ENCODE assay signal across 9 cellular contexts in genomic region chr17:74429604-74430384, GRCh38. TPM values are rescaled to one million over a fixed set of nuclear protein-coding genes. Genes with fewer than 3 reads are reported as not detected.
DNase-seq lines count a peak whose midpoint lies in the region; ATAC-seq and TF ChIP-seq lines count a peak whose summit lies in the region.
"Had no signal": no experiment of that assay in that cellular context is flagged by ENCODE, and none has a peak within 500 bp of the region (broad histone marks: within the 10 kb centered on the region; RNA-seq: fewer than 3 reads in every experiment).

No MANE protein-coding gene starts in this region.

- H4K20me1 ChIP-seq in OCI-LY7 (ENCODE audit: insufficient read depth, low read length) = no peaks in the 10 kb centered on the region

- H3K9ac ChIP-seq in subcutaneous abdominal adipose tissue (ENCODE audit: low read length in 5 of 5) = peak overlapping the region in 2 of 5 donors; percentile 53 to 78

- no peak for TF ChIP-seq CTCF in OCI-LY7 (conservative IDR thresholded peaks at IDR 0.05; ENCODE audit: low read length)

- H3K36me3 Mint-ChIP-seq in T-helper 17 cell (ENCODE audit: low read depth) = peaks cover 4% of the 10 kb centered on the region

- CTCF ChIA-PET in OCI-LY7 (lab: Charles Lee; ENCODE audit: unreplicated experiment) = no interaction called here

- POLR2A ChIA-PET in OCI-LY7 (lab: Charles Lee) = no interaction called here

- peaks cover 0 to 53% (median 42%) of the 10 kb centered on the region in 5 donors for H3K4me1 ChIP-seq in subcutaneous abdominal adipose tissue (ENCODE audit: control insufficient read depth in 5 of 5, insufficient read depth in 5 of 5, low read length in 5 of 5)
- no peaks in the 10 kb centered on the region for H3K4me1 ChIP-seq in OCI-LY7 (ENCODE audit: insufficient read depth, low read length, poor library complexity, severe bottlenecking)

- H3K27me3 ChIP-seq in H7 (ENCODE audit: control insufficient read depth, insufficient read depth, low read length) (peaks cover 17% of the 10 kb centered on the region), subcutaneous abdominal adipose tissue (ENCODE audit: control insufficient read depth in 5 of 5, insufficient read depth in 4 of 5, low read length in 5 of 5) (peaks cover 0 to 15% (median 5%) of the 10 kb centered on the region in 5 donors)

- H3K27ac Mint-ChIP-seq in T-helper 17 cell = no peak overlapping the region

- BruUV-seq in OCI-LY7 (replicated peaks; lab: Mats Ljungman, UMichigan) = no TSS peak

- H3K79me2 ChIP-seq in OCI-LY7 (ENCODE audit: insufficient read depth, low read depth, low read length) = no peaks in the 10 kb centered on the region

- H3K27ac ChIP-seq in subcutaneous abdominal adipose tissue (ENCODE audit: low read depth, low read length) = peak overlapping the region; percentile 80
- H3K27ac ChIP-seq in OCI-LY7 (ENCODE audit: low read depth, low read length, poor library complexity, severe bottlenecking) = no peak overlapping the region

- no peak for ATAC-seq in T-helper 17 cell
- ATAC-seq in GM21390 (IDR thresholded peaks at IDR 0.05; ENCODE audit: unreplicated experiment) = no peak

- no peaks in the 10 kb centered on the region for H3K9me3 ChIP-seq in T-helper 17 cell (ENCODE audit: control insufficient read depth, low read length, poor library complexity, severe bottlenecking)
- H3K9me3 ChIP-seq in subcutaneous abdominal adipose tissue (ENCODE audit: control insufficient read depth in 5 of 5, low read length in 5 of 5) = no peaks in the 10 kb centered on the region
- H3K9me3 ChIP-seq in OCI-LY7 (ENCODE audit: low read length) = no peaks in the 10 kb centered on the region

- no peaks in the 10 kb centered on the region; the same call in 1 of the 2 replicates for H3K36me3 ChIP-seq in H7 (replicated peaks; ENCODE audit: control insufficient read depth, insufficient read depth, low read length)
- H3K36me3 ChIP-seq in subcutaneous abdominal adipose tissue (ENCODE audit: control insufficient read depth in 5 of 5, insufficient read depth in 5 of 5, low read length in 5 of 5) = no peaks in the 10 kb centered on the region
- no peaks in the 10 kb centered on the region for H3K36me3 ChIP-seq in OCI-LY7 (ENCODE audit: insufficient read depth, low read length)

- intact Hi-C loops in OCI-LY7 (cut with micrococcal nuclease; ENCODE audit: unreplicated experiment) = no loop called here

- H3K9me2 ChIP-seq in OCI-LY7 (ENCODE audit: insufficient read depth, low read length) = no peaks in the 10 kb centered on the region

- peak overlapping the region; percentile 49 for H3K4me3 Mint-ChIP-seq in T-helper 17 cell

- H3K4me3 ChIP-seq in H7 (ENCODE audit: insufficient read depth, low read depth, low read length) (peak overlapping the region; percentile 78), subcutaneous abdominal adipose tissue (ENCODE audit: low read depth in 1 of 5, low read length in 5 of 5) (peak overlapping the region; percentile 69 to 89 (median 75)), OCI-LY7 (ENCODE audit: low read depth, low read length, poor library complexity, severe bottlenecking) (no peak overlapping the region)

- peaks cover 3% of the 10 kb centered on the region for H3K4me1 Mint-ChIP-seq in T-helper 17 cell

- H2AFZ ChIP-seq in OCI-LY7 (ENCODE audit: low read length) = no peak overlapping the region

- H3K4me2 ChIP-seq in OCI-LY7 (ENCODE audit: low read length) = no peak overlapping the region

- peaks cover 45% of the 10 kb centered on the region for H3K27me3 Mint-ChIP-seq in T-helper 17 cell

- DNase-seq in H7 (peak; percentile 76), T-helper 17 cell (no peak), iPS-NIHi11 (ENCODE audit: low spot score) (peak; percentile 54), OCI-LY7 (ENCODE audit: low spot score) (no peak), cortex of kidney (lab: John Stamatoyannopoulos, UW) (no peak)
- no peak for DNase-seq in activated effector memory CD4-positive, alpha-beta T cell treated with anti-CD3 and anti-CD28 coated beads, Interleukin-2, amount 50 U/mL, for 16 hours

RNA-seq across cellular contexts. Expression of gene GPRC5C, which starts 2.1 kb away (rescaled TPM):
- 35.3 and 48.8 TPM in 2 replicates for total RNA-seq in H7 (2014; rRNA removed; shearing (Covaris generic))
- total RNA-seq in T-helper 17 cell (under 1 TPM in 1 of 2 donors, not detected in 1; 0.18 TPM), OCI-LY7 (2022) (1.1 and 2.0 TPM in 2 replicates)
- total RNA-seq in OCI-LY7 (2014; rRNA removed; shearing (Covaris generic)) = 9.4 and 19.5 TPM in 2 replicates

RNA-seq across cellular contexts. Expression of gene CD300A, which starts 36.6 kb away (rescaled TPM):
- 0.07 and 0.48 TPM in 2 replicates for total RNA-seq in H7 (2014; rRNA removed; shearing (Covaris generic))
- total RNA-seq in T-helper 17 cell (1 to 10 TPM; 2.4 to 9.6 TPM), OCI-LY7 (2022) (1.8 and 3.5 TPM in 2 replicates)
- 6.7 and 7.4 TPM in 2 replicates for total RNA-seq in OCI-LY7 (2014; rRNA removed; shearing (Covaris generic))
- total RNA-seq: fibroblast of lung had no signal

Comparison
In these comparisons a context has a peak if more than half of its experiments do, and no peak if none do; other contexts are left out.
1. DNase-seq: peak in H7 (single experiment) and iPS-NIHi11 (single experiment); none in T-helper 17 cell (0 of 3), OCI-LY7 (single experiment), cortex of kidney (single experiment) and activated effector memory CD4-positive, alpha-beta T cell treated with anti-CD3 and anti-CD28 coated beads, Interleukin-2, amount 50 U/mL, for 16 hours (single experiment).